ENCODE assay signal across 25 cellular contexts in genomic region chr13:110556224-110556606, GRCh38. TPM values are rescaled to one million over a fixed set of nuclear protein-coding genes. Genes with fewer than 3 reads are reported as not detected.
DNase-seq lines count a peak whose midpoint lies in the region; ATAC-seq, FAIRE-seq and TF ChIP-seq lines count a peak whose summit lies in the region.
"Had no signal": no experiment of that assay in that cellular context is flagged by ENCODE, and none has a peak within 500 bp of the region (broad histone marks: within the 10 kb centered on the region; RNA-seq: fewer than 3 reads in every experiment).

No MANE protein-coding gene starts in this region.

- H3K9me3 Mint-ChIP-seq in Caco-2 (ENCODE audit: unreplicated experiment) (no peaks in the 10 kb centered on the region), memory B cell (peaks cover 5% of the 10 kb centered on the region)
- peaks cover 7% of the 10 kb centered on the region for H3K9me3 Mint-ChIP-seq in stimulated activated memory B cell treated with anti-CD40 and anti-IgM and Interleukin-4, amounts not matched to agents 10 μg/mL and 1 μg/mL and 100 μg/mL, for 72 hours
- H3K9me3 Mint-ChIP-seq: activated T-helper 2 cell treated with anti-CD3 and anti-CD28 coated beads, Interferon-gamma antibody, Interleukin-2, Interleukin-4, amounts not matched to agents 10 μg/mL and 5 μg/mL and 100 μg/mL, durations not matched to agents 14 hours and 24 hours and 36 hours; CD4-positive, alpha-beta T cell had no signal

- H3K9ac ChIP-seq in GM12878 (ENCODE audit: control insufficient read depth, insufficient read depth, low read length): no peak overlapping the region
- H3K9ac ChIP-seq: KMS-11 had no signal

- H3K4me3 Mint-ChIP-seq in Caco-2 (ENCODE audit: unreplicated experiment) (no peak overlapping the region), memory B cell (no peak overlapping the region)
- no peak overlapping the region for H3K4me3 Mint-ChIP-seq in stimulated activated memory B cell treated with anti-CD40 and anti-IgM and Interleukin-4, amounts not matched to agents 10 μg/mL and 1 μg/mL and 100 μg/mL, for 72 hours

- peak overlapping the region; percentile 69 for H3K27ac Mint-ChIP-seq in Caco-2 (ENCODE audit: unreplicated experiment)
- H3K27ac Mint-ChIP-seq in memory B cell: peak overlapping the region; percentile 52
- H3K27ac Mint-ChIP-seq in stimulated activated memory B cell treated with anti-CD40 and anti-IgM and Interleukin-4, amounts not matched to agents 10 μg/mL and 1 μg/mL and 100 μg/mL, for 72 hours: peak overlapping the region; percentile 34
- H3K27ac Mint-ChIP-seq: activated T-helper 2 cell treated with anti-CD3 and anti-CD28 coated beads, Interferon-gamma antibody, Interleukin-2, Interleukin-4, amounts not matched to agents 10 μg/mL and 5 μg/mL and 100 μg/mL, durations not matched to agents 14 hours and 24 hours and 36 hours had no signal

- no peak for TF ChIP-seq RAD21 in GM12878 (IDR thresholded peaks at IDR 0.05; ENCODE audit: insufficient read depth, low read depth, low read length)

- no peak for FAIRE-seq in GM12878 (lab: Jason Lieb, UNC)
- FAIRE-seq: frontal cortex, GM12892, urothelium cell line had no signal

- TF ChIP-seq POLR2A in GM12878 (IDR thresholded peaks at IDR 0.05; ENCODE audit: low read depth, low read length): no peak

- H3K9me3 ChIP-seq in Caco-2: no peaks in the 10 kb centered on the region
- H3K9me3 ChIP-seq in GM12878 (replicated peaks; ENCODE audit: control insufficient read depth, insufficient read depth, low read length): no peaks in the 10 kb centered on the region; the same call in 2 of the 3 replicates

- H2AFZ ChIP-seq in GM12878 (ENCODE audit: control insufficient read depth, low read depth, low read length): no peak overlapping the region

- 25% methylated on average over 1 of the region's 1 CpG for WGBS in GM12878 (ENCODE audit: insufficient coverage, insufficient replicate concordance, low lambda C conversion rate, missing lambda C conversion rate)

- H3K4me1 Mint-ChIP-seq in Caco-2 (ENCODE audit: low read depth, unreplicated experiment) (peaks cover 42% of the 10 kb centered on the region), memory B cell (peaks cover 20% of the 10 kb centered on the region)
- peaks cover 39% of the 10 kb centered on the region for H3K4me1 Mint-ChIP-seq in stimulated activated memory B cell treated with anti-CD40 and anti-IgM and Interleukin-4, amounts not matched to agents 10 μg/mL and 1 μg/mL and 100 μg/mL, for 72 hours

- H3K36me3 Mint-ChIP-seq in Caco-2 (ENCODE audit: insufficient read depth, unreplicated experiment): peaks cover 56% of the 10 kb centered on the region
- H3K36me3 Mint-ChIP-seq in memory B cell: peaks cover 6% of the 10 kb centered on the region
- H3K36me3 Mint-ChIP-seq in stimulated activated memory B cell treated with anti-CD40 and anti-IgM and Interleukin-4, amounts not matched to agents 10 μg/mL and 1 μg/mL and 100 μg/mL, for 72 hours: peaks cover 30% of the 10 kb centered on the region

- CTCF ChIA-PET in Caco-2 (lab: Charles Lee): interaction anchor here (1.2 kb wide), 1 partner anchor 100 kb away, joined by 6 read pairs; no protein-coding TSS in a partner anchor
- CTCF ChIA-PET in GM12878 (lab: Yijun Ruan, JAX): interaction anchor here (1.1 to 1.6 kb wide), 4 partner anchors 17 to 103 kb away, joined by 3 to 4 read pairs (median 3); no protein-coding TSS in a partner anchor

- no peaks in the 10 kb centered on the region; the same call in 1 of the 2 replicates for H4K20me1 ChIP-seq in GM12878 (ENCODE audit: control insufficient read depth, insufficient read depth)

- in situ Hi-C loops in GM12878 (cut with MboI): no loop called here

- no peak overlapping the region for H3K27ac ChIP-seq in GM12878 (ENCODE audit: control insufficient read depth, insufficient read depth)
- H3K27ac ChIP-seq: brain microvascular endothelial cell, KMS-11 had no signal

- no peak for ATAC-seq in GM12878
- no peak for ATAC-seq in memory B cell (ENCODE audit: low read depth)
- no peak for ATAC-seq in stimulated activated memory B cell treated with anti-CD40 and anti-IgM and Interleukin-4, amounts not matched to agents 10 μg/mL and 1 μg/mL and 100 μg/mL, for 72 hours
- ATAC-seq in HG03135 (IDR thresholded peaks at IDR 0.05; ENCODE audit: unreplicated experiment): no peak
- ATAC-seq: stimulated activated naive CD8-positive, alpha-beta T cell treated with anti-CD3 and anti-CD28 coated beads, Interleukin-15, Interleukin-2, amounts not matched to agents 100 U/mL and 50 U/mL, for 24 hours had no signal

- POLR2A ChIA-PET in Caco-2 (lab: Charles Lee): interaction anchor here (1.4 kb wide), 1 partner anchor 100 kb away, joined by 5 read pairs; no protein-coding TSS in a partner anchor
- POLR2A ChIA-PET in GM12878 (lab: Charles Lee): interaction anchor here (0.6 to 1.1 kb wide), 3 partner anchors 14 to 28 kb away, joined by 4 to 5 read pairs (median 5); no protein-coding TSS in a partner anchor

- no peak for TF ChIP-seq EP300 in GM12878 (IDR thresholded peaks at IDR 0.05; ENCODE audit: borderline replicate concordance in 1 of 2, control insufficient read depth in 1 of 2, low read depth in 2 of 2, low read length in 2 of 2)

- peaks cover 4% of the 10 kb centered on the region; the same call in 1 of the 2 replicates for H3K79me2 ChIP-seq in GM12878 (ENCODE audit: control insufficient read depth, insufficient read depth, low read length)

- peaks cover 6% of the 10 kb centered on the region for H3K36me3 ChIP-seq in Caco-2 (ENCODE audit: control insufficient read depth, insufficient read depth, low read length)
- H3K36me3 ChIP-seq in GM12878 (ENCODE audit: control insufficient read depth in 2 of 2, insufficient read depth in 2 of 2, low read length in 1 of 2): no peaks in the 10 kb centered on the region; a peak in 1 of 4 replicates
- H3K36me3 ChIP-seq: brain microvascular endothelial cell had no signal

- no peak overlapping the region for H3K4me3 ChIP-seq in Caco-2 (ENCODE audit: low read depth, low read length)
- H3K4me3 ChIP-seq in GM12878: no peak overlapping the region

- SMC1A ChIA-PET in GM12878 (lab: Charles Lee; ENCODE audit: uncharacterized antibody, unreplicated experiment): interaction anchor here (0.7 to 1.3 kb wide), 2 partner anchors 30 to 93 kb away, joined by 3 read pairs; no protein-coding TSS in a partner anchor

- no peak overlapping the region for H3K4me2 ChIP-seq in GM12878 (ENCODE audit: control insufficient read depth, insufficient read depth)
- H3K4me2 ChIP-seq: KMS-11 had no signal

- H3K4me1 ChIP-seq in Caco-2: peaks cover 30% of the 10 kb centered on the region
- H3K4me1 ChIP-seq in GM12878 (ENCODE audit: control insufficient read depth, insufficient read depth, low read length): no peaks in the 10 kb centered on the region; the same call in 1 of the 2 replicates

- RAD21 ChIA-PET in GM12878 (lab: Charles Lee; ENCODE audit: unreplicated experiment): interaction anchor here (1.0 to 1.6 kb wide), 4 partner anchors 18 to 100 kb away, joined by 3 to 9 read pairs (median 4); no protein-coding TSS in a partner anchor

- DNase-seq in Caco-2 (peak in 1 of 2 experiments; percentile 30), GM12878 (ENCODE audit: low read depth, low spot score) (no peak), memory B cell (ENCODE audit: low spot score in 2 of 2) (no peak), SHP77 (lab: John Stamatoyannopoulos, UW) (no peak), T-helper 2 cell (no peak)
- no peak for DNase-seq in NK-92 treated with Interleukin-12 subunit alpha and Interleukin-12 subunit beta, amount 100 ng/mL, for 24 hours (lab: John Stamatoyannopoulos, UW)
- DNase-seq: ACHN; activated CD4-positive, alpha-beta T cell treated with anti-CD3 and anti-CD28 coated beads for 48 hours; brain microvascular endothelial cell; CD4-positive, alpha-beta T cell; dermis blood vessel endothelial cell; erythroblast; kidney glomerular epithelial cell; NCI-H1105; occipital lobe; Right ventricle myocardium superior; stimulated activated CD4-positive, alpha-beta T cell treated with anti-CD3 and anti-CD28 coated beads, Interleukin-1b, Interleukin-23, amount 100 ng/mL, for 48 hours; stimulated activated naive CD8-positive, alpha-beta T cell treated with anti-CD3 and anti-CD28 coated beads, Interleukin-15, Interleukin-2, amounts not matched to agents 100 U/mL and 50 U/mL, for 24 hours had no signal

- no peaks in the 10 kb centered on the region for H3K27me3 ChIP-seq in Caco-2 (replicated peaks; ENCODE audit: control insufficient read depth, insufficient read depth, low read length)
- H3K27me3 ChIP-seq in GM12878 (replicated peaks in 1 of 2; ENCODE audit: control insufficient read depth in 2 of 2, insufficient read depth in 2 of 2, low read length in 1 of 2): no peaks in the 10 kb centered on the region
- H3K27me3 ChIP-seq: brain microvascular endothelial cell had no signal

- no peak for TF ChIP-seq CTCF in Caco-2 (IDR thresholded peaks at IDR 0.05; ENCODE audit: insufficient read depth in 1 of 2, low read depth in 1 of 2, low read length in 1 of 2, severe bottlenecking in 1 of 2, unreplicated experiment in 1 of 2)
- no peak for TF ChIP-seq CTCF in GM12878 (IDR thresholded peaks at IDR 0.05 in 2 of 3, conservative IDR thresholded peaks at IDR 0.05 in 1 of 3; ENCODE audit: control insufficient read depth in 2 of 3, extremely low read depth in 1 of 3, insufficient read depth in 1 of 3, low read depth in 3 of 3, low read length in 3 of 3)

- H3K27me3 Mint-ChIP-seq in Caco-2 (ENCODE audit: insufficient read depth, unreplicated experiment) (no peaks in the 10 kb centered on the region), memory B cell (no peaks in the 10 kb centered on the region)
- no peaks in the 10 kb centered on the region for H3K27me3 Mint-ChIP-seq in stimulated activated memory B cell treated with anti-CD40 and anti-IgM and Interleukin-4, amounts not matched to agents 10 μg/mL and 1 μg/mL and 100 μg/mL, for 72 hours
- H3K27me3 Mint-ChIP-seq: CD4-positive, alpha-beta T cell had no signal

- BruUV-seq in Caco-2 (replicated peaks; lab: Mats Ljungman, UMichigan) (no TSS peak), GM12878 (replicated peaks; lab: Mats Ljungman, UMichigan) (no TSS peak)

- intact Hi-C loops in Caco-2 (cut with micrococcal nuclease; ENCODE audit: unreplicated experiment): no loop called here
- intact Hi-C loops in GM12878 (cut with micrococcal nuclease; ENCODE audit: unreplicated experiment): loop anchor here (10.0 kb wide), 1 partner anchor 1391 kb away; no protein-coding TSS in a partner anchor

RNA-seq across cellular contexts. Expression of gene RAB20, which starts 5.3 kb away (rescaled TPM):
- 37.9 and 40.1 TPM in 2 replicates for total RNA-seq in Caco-2 (2022)
- 24.9 and 25.2 TPM in 2 replicates for total RNA-seq in GM12878 (2013; cell fraction: nucleolus; rRNA removed)
- total RNA-seq in GM12878 (2014; rRNA removed): 14.6 and 18.2 TPM in 2 replicates
- 7.8 and 8.7 TPM in 2 replicates for total RNA-seq in GM12878 (2014; rRNA removed; fragmentation: Illumina TruSeq; extraction: Trizol)
- 13.1 and 13.6 TPM in 2 replicates for total RNA-seq in GM12878 (2021)
- 12.5 TPM for polyA plus RNA-seq in GM12878 (2011; ENCODE audit: low read depth)
- 24.8 and 33.1 TPM in 2 replicates for polyA plus RNA-seq in GM12878 (2011; rRNA removed)
- 39.6 and 42.9 TPM in 2 replicates for polyA plus RNA-seq in GM12878 (2011; cell fraction: cytosol; rRNA removed)
- polyA plus RNA-seq in GM12878 (2011; cell fraction: nucleus; rRNA removed): 20.8 and 21.8 TPM in 2 replicates
- polyA plus RNA-seq in GM12878 (2012): 19.4 and 23.2 TPM in 2 replicates
- 5.0 and 7.2 TPM in 2 replicates for polyA plus RNA-seq in GM12878 (2014; fragmentation: Illumina TruSeq; extraction: Trizol)
- polyA plus RNA-seq in GM12878 (2014; fragmentation: Nextera tagmentation; extraction: Ambion mirVana): 1 to 10 TPM in 1 of 2 experiments, under 1 TPM in 1; 0.48 to 2.1 TPM
- 14.7 and 14.8 TPM in 2 replicates for polyA plus RNA-seq in GM12878 (2014; rRNA removed)
- 10 to 100 TPM in 1 of 2 experiments, 1 to 10 TPM in 1; 8.4 to 10.6 TPM for polyA plus RNA-seq in GM12878 (2016; fragmentation: Nextera tagmentation; extraction: Ambion mirVana)
- 17.3 and 23.7 TPM in 2 replicates for polyA minus RNA-seq in GM12878 (2011; rRNA and poly(A)+ RNA removed)
- polyA minus RNA-seq in GM12878 (2011; cell fraction: cytosol; rRNA and poly(A)+ RNA removed): 8.3 and 8.4 TPM in 2 replicates
- 5.3 and 8.8 TPM in 2 replicates for polyA minus RNA-seq in GM12878 (2011; cell fraction: nucleus; rRNA and poly(A)+ RNA removed)

RNA-seq across cellular contexts. Expression of gene NAXD, which starts 59.1 kb away (rescaled TPM):
- total RNA-seq in Caco-2 (2022) (48.8 and 51.5 TPM in 2 replicates), GM12878 (2014; rRNA removed) (16.9 and 18.2 TPM in 2 replicates), GM12878 (2014; rRNA removed; fragmentation: Illumina TruSeq; extraction: Trizol) (16.1 and 16.6 TPM in 2 replicates), GM12878 (2021) (30.0 and 30.2 TPM in 2 replicates)
- total RNA-seq in GM12878 (2013; cell fraction: nucleolus; rRNA removed): 25.4 and 28.9 TPM in 2 replicates
- polyA plus RNA-seq in GM12878 (2011; ENCODE audit: low read depth): 19.1 TPM
- polyA plus RNA-seq in GM12878 (2011; rRNA removed) (29.3 and 36.2 TPM in 2 replicates), GM12878 (2014; fragmentation: Illumina TruSeq; extraction: Trizol) (12.8 and 18.2 TPM in 2 replicates), GM12878 (2014; fragmentation: Nextera tagmentation; extraction: Ambion mirVana) (1 to 10 TPM; 1.5 to 5.0 TPM), GM12878 (2014; rRNA removed) (29.3 and 30.3 TPM in 2 replicates), GM12878 (2016; fragmentation: Nextera tagmentation; extraction: Ambion mirVana) (10 to 100 TPM; 32.4 to 33.5 TPM)
- polyA plus RNA-seq in GM12878 (2011; cell fraction: cytosol; rRNA removed): 45.5 and 48.5 TPM in 2 replicates
- polyA plus RNA-seq in GM12878 (2011; cell fraction: nucleus; rRNA removed): 114 and 132 TPM in 2 replicates
- polyA plus RNA-seq in GM12878 (2012): 28.7 and 29.0 TPM in 2 replicates
- 23.6 and 25.9 TPM in 2 replicates for polyA minus RNA-seq in GM12878 (2011; rRNA and poly(A)+ RNA removed)
- polyA minus RNA-seq in GM12878 (2011; cell fraction: cytosol; rRNA and poly(A)+ RNA removed): 7.1 and 8.9 TPM in 2 replicates
- 14.1 and 18.4 TPM in 2 replicates for polyA minus RNA-seq in GM12878 (2011; cell fraction: nucleus; rRNA and poly(A)+ RNA removed)
